In the genomic region with DNA sequence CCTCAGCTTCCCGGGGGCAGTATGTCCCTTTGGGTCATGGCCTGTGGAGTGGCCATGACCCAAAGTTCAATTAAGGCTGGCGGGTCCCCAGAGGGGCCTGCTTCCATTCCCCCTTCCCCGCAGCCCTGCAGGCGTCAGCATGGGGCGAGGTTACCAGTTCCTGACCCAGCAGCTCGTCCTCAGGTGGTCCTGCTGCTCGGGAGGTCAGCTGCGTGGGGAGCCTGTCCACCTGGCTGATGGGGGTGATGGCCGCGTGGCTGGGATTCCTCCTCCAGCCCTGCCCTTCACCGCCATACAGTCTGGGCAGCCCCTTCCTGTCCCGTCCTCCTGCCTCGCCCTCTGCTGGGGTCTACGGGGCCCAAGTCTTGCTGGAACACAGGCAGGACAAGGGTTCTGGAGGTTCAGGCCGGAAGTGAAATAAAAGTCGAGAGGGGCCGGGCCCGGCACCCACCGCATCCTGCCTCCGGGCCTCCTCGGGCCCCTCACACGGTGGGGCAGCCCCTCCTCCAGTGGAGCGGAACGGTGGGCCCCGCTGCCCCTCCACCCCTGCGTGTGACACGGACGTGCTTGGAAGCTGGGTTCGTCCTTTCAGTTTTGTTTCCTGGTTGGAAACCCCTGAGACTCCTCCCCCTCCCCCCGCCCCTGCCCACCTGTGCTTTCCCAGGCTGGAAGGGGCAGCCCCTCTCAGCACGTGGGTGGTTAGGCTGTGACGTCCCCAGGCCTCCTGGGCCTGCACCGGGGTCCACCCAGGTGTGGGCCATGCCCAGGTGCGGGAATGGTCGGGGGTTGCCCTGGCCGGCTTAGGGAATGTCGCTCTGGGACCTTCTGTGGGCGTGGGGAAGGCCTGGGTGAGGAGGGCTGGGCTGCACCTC, we compare ENCODE assay signal across 8 cellular contexts. TPM values are rescaled to one million over a fixed set of nuclear protein-coding genes. Genes with fewer than 3 reads are reported as not detected.
A peak's percentile ranks its signal among the peaks of the same experiment; 100 is the strongest.
DNase-seq lines count a peak whose midpoint lies in the region; ATAC-seq and TF ChIP-seq lines count a peak whose summit lies in the region.

No MANE protein-coding gene starts in this region.

- TF ChIP-seq CTCF in breast epithelium (IDR thresholded peaks at IDR 0.05) = no peak
- no peak for TF ChIP-seq CTCF in mammary epithelial cell (conservative IDR thresholded peaks at IDR 0.05 in 1 of 2, IDR thresholded peaks at IDR 0.05 in 1 of 2; ENCODE audit: extremely low read depth in 1 of 2, insufficient read depth in 1 of 2, low read depth in 1 of 2, low read length in 2 of 2)

- H3K27me3 ChIP-seq in breast epithelium (no peaks in the 10 kb centered on the region), mammary epithelial cell (ENCODE audit: insufficient read depth, low read length) (no peaks in the 10 kb centered on the region)

- WGBS in mammary epithelial cell (ENCODE audit: low coverage, missing lambda C conversion rate) = 54% methylated on average over 26 of the region's 38 CpGs

- peaks cover 26% of the 10 kb centered on the region for H3K79me2 ChIP-seq in mammary epithelial cell (ENCODE audit: insufficient read depth, low read length)

- no peak overlapping the region for H2AFZ ChIP-seq in mammary epithelial cell (ENCODE audit: low read depth, low read length)

- H3K9ac ChIP-seq in mammary epithelial cell (ENCODE audit: insufficient read depth, low read length) = no peak overlapping the region

- H3K36me3 ChIP-seq in breast epithelium = no peaks in the 10 kb centered on the region
- peaks cover 2% of the 10 kb centered on the region for H3K36me3 ChIP-seq in mammary epithelial cell (ENCODE audit: insufficient read depth, low read length)

- intact Hi-C loops in breast epithelium (cut with DNase I; ENCODE audit: low total_unique reads) = no loop called here
- intact Hi-C loops in mammary epithelial cell (cut with micrococcal nuclease) = loop anchor here (10.0 kb wide), 1 partner anchor 367 kb away; a partner anchor contains a TSS
- intact Hi-C loops in activated T-helper 2 cell treated with anti-CD3 and anti-CD28 coated beads, Interferon-gamma antibody, Interleukin-2, Interleukin-4, amounts not matched to agents 10 μg/mL and 5 μg/mL and 100 μg/mL, durations not matched to agents 14 hours and 24 hours and 36 hours (cut with micrococcal nuclease) = loop anchor here (1.0 to 5.0 kb wide), 6 partner anchors 8 to 201 kb away; a partner anchor contains a TSS

- peaks cover 47% of the 10 kb centered on the region for H3K4me1 Mint-ChIP-seq in activated T-helper 2 cell treated with anti-CD3 and anti-CD28 coated beads, Interferon-gamma antibody, Interleukin-2, Interleukin-4, amounts not matched to agents 10 μg/mL and 5 μg/mL and 100 μg/mL, durations not matched to agents 14 hours and 24 hours and 36 hours (ENCODE audit: low read depth)

- no peaks in the 10 kb centered on the region for H3K9me3 Mint-ChIP-seq in activated T-helper 2 cell treated with anti-CD3 and anti-CD28 coated beads, Interferon-gamma antibody, Interleukin-2, Interleukin-4, amounts not matched to agents 10 μg/mL and 5 μg/mL and 100 μg/mL, durations not matched to agents 14 hours and 24 hours and 36 hours

- no peak overlapping the region for H3K4me2 ChIP-seq in mammary epithelial cell (ENCODE audit: insufficient read depth, low read depth, low read length)

- peak; percentile 28 for ATAC-seq in HG03558 (IDR thresholded peaks at IDR 0.05; ENCODE audit: extremely low read depth, unreplicated experiment)

- no peaks in the 10 kb centered on the region for H4K20me1 ChIP-seq in mammary epithelial cell (ENCODE audit: insufficient read depth, low read length)

- DNase-seq in breast epithelium (ENCODE audit: low spot score in 2 of 2) = peak in 1 of 2 donors; percentile 39
- no peak for DNase-seq in mammary epithelial cell
- DNase-seq in activated T-helper 2 cell treated with anti-CD3 and anti-CD28 coated beads, Interferon-gamma antibody, Interleukin-2, Interleukin-4, amounts not matched to agents 10 μg/mL and 5 μg/mL and 100 μg/mL, durations not matched to agents 14 hours and 24 hours and 36 hours (ENCODE audit: low spot score) = peak; percentile 69
- peak; percentile 63 for DNase-seq in kidney tubule cell (ENCODE audit: low spot score)
- DNase-seq in stimulated activated CD8-positive, alpha-beta memory T cell treated with anti-CD3 and anti-CD28 coated beads, Interleukin-15, amount 100 ng/mL, for 4 hours (ENCODE audit: low read depth in 2 of 2) = peak; percentile 67 to 84
- DNase-seq in A172 (ENCODE audit: low spot score) = no peak
- no peak for DNase-seq in dedifferentiated amniotic fluid mesenchymal stem cell (ENCODE audit: extremely low spot score)

- H3K9me3 ChIP-seq in breast epithelium = no peaks in the 10 kb centered on the region
- no peaks in the 10 kb centered on the region for H3K9me3 ChIP-seq in mammary epithelial cell (replicated peaks; ENCODE audit: insufficient read depth, low read length)

- in situ Hi-C loops in mammary epithelial cell (cut with MboI; ENCODE audit: low sequenced_read_pairs in 2 of 2) = no loop called here

- H3K27ac Mint-ChIP-seq in activated T-helper 2 cell treated with anti-CD3 and anti-CD28 coated beads, Interferon-gamma antibody, Interleukin-2, Interleukin-4, amounts not matched to agents 10 μg/mL and 5 μg/mL and 100 μg/mL, durations not matched to agents 14 hours and 24 hours and 36 hours = peak overlapping the region; percentile 90

- no TSS peak for BruUV-seq in mammary epithelial cell (replicated peaks; lab: Mats Ljungman, UMichigan)

- peak overlapping the region; percentile 79 for H3K4me3 Mint-ChIP-seq in activated T-helper 2 cell treated with anti-CD3 and anti-CD28 coated beads, Interferon-gamma antibody, Interleukin-2, Interleukin-4, amounts not matched to agents 10 μg/mL and 5 μg/mL and 100 μg/mL, durations not matched to agents 14 hours and 24 hours and 36 hours (ENCODE audit: low read depth)

- H3K4me1 ChIP-seq in breast epithelium (peaks cover 46 to 48% of the 10 kb centered on the region in 2 donors), mammary epithelial cell (ENCODE audit: insufficient read depth, low read length) (peaks cover 22% of the 10 kb centered on the region)

- H3K27ac ChIP-seq in breast epithelium (peak overlapping the region; percentile 86 to 90), mammary epithelial cell (ENCODE audit: insufficient read depth, low read depth, low read length) (no peak overlapping the region)

- CTCF ChIA-PET in mammary epithelial cell (lab: Charles Lee; ENCODE audit: low non-redundant PET) = no interaction called here

- no peak for TF ChIP-seq POLR2A in breast epithelium (IDR thresholded peaks at IDR 0.05)

- H3K4me3 ChIP-seq in breast epithelium = peak overlapping the region; percentile 22 to 70 (median 50)
- no peak overlapping the region for H3K4me3 ChIP-seq in mammary epithelial cell (replicated peaks in 1 of 3; ENCODE audit: insufficient read depth in 1 of 3, low read depth in 2 of 3, low read length in 3 of 3)

- dilution Hi-C loops in mammary epithelial cell (cut with HindIII; ENCODE audit: low sequenced_read_pairs) = no loop called here

- peaks cover 40% of the 10 kb centered on the region for H3K36me3 Mint-ChIP-seq in activated T-helper 2 cell treated with anti-CD3 and anti-CD28 coated beads, Interferon-gamma antibody, Interleukin-2, Interleukin-4, amounts not matched to agents 10 μg/mL and 5 μg/mL and 100 μg/mL, durations not matched to agents 14 hours and 24 hours and 36 hours (ENCODE audit: low read depth)

- H3K27me3 Mint-ChIP-seq in activated T-helper 2 cell treated with anti-CD3 and anti-CD28 coated beads, Interferon-gamma antibody, Interleukin-2, Interleukin-4, amounts not matched to agents 10 μg/mL and 5 μg/mL and 100 μg/mL, durations not matched to agents 14 hours and 24 hours and 36 hours (ENCODE audit: low read depth) = no peaks in the 10 kb centered on the region

RNA-seq across cellular contexts. Expression of a gene that starts 6.8 kb away (rescaled TPM):
- total RNA-seq in breast epithelium (10 to 100 TPM; 11.1 to 15.1 (median 13.0) TPM), mammary epithelial cell (10 to 100 TPM in 1 of 2 donors, 1 to 10 TPM in 1; 5.7 to 54.7 TPM)
- 15.3 TPM for polyA plus RNA-seq in mammary epithelial cell
- 9.2 TPM for polyA minus RNA-seq in mammary epithelial cell
- total RNA-seq in activated T-helper 2 cell treated with anti-CD3 and anti-CD28 coated beads, Interferon-gamma antibody, Interleukin-2, Interleukin-4, amounts not matched to agents 10 μg/mL and 5 μg/mL and 100 μg/mL, durations not matched to agents 14 hours and 24 hours and 36 hours = 204 and 212 TPM in 2 replicates
- 2.7 and 6.5 TPM in 2 replicates for total RNA-seq in A172 (2014; rRNA removed; shearing (Covaris generic))

RNA-seq across cellular contexts. Expression of a gene that starts 31.6 kb away (rescaled TPM):
- total RNA-seq in breast epithelium (1 to 10 TPM; 3.1 to 7.8 (median 4.3) TPM), mammary epithelial cell (not detected)
- 0.07 TPM for polyA plus RNA-seq in mammary epithelial cell
- polyA minus RNA-seq in mammary epithelial cell = not detected
- 34.3 and 34.9 TPM in 2 replicates for total RNA-seq in activated T-helper 2 cell treated with anti-CD3 and anti-CD28 coated beads, Interferon-gamma antibody, Interleukin-2, Interleukin-4, amounts not matched to agents 10 μg/mL and 5 μg/mL and 100 μg/mL, durations not matched to agents 14 hours and 24 hours and 36 hours
- 7.0 and 8.3 TPM in 2 replicates for total RNA-seq in A172 (2014; rRNA removed; shearing (Covaris generic))

RNA-seq across cellular contexts. Expression of a gene that starts 36.2 kb away (rescaled TPM):
- 1 to 10 TPM; 3.0 to 4.3 (median 3.8) TPM for total RNA-seq in breast epithelium
- 1 to 10 TPM; 3.7 to 3.9 TPM for total RNA-seq in mammary epithelial cell
- polyA plus RNA-seq in mammary epithelial cell = 1.3 TPM
- 1.3 TPM for polyA minus RNA-seq in mammary epithelial cell
- 1.7 and 2.1 TPM in 2 replicates for total RNA-seq in activated T-helper 2 cell treated with anti-CD3 and anti-CD28 coated beads, Interferon-gamma antibody, Interleukin-2, Interleukin-4, amounts not matched to agents 10 μg/mL and 5 μg/mL and 100 μg/mL, durations not matched to agents 14 hours and 24 hours and 36 hours
- 2.1 and 2.8 TPM in 2 replicates for total RNA-seq in A172 (2014; rRNA removed; shearing (Covaris generic))

Comparison
In these comparisons a context has a peak if more than half of its experiments do, and no peak if none do; other contexts are left out.
1. H3K4me3 ChIP-seq: peak in breast epithelium (3 of 3); none in mammary epithelial cell (0 of 3).
2. DNase-seq: peak in activated T-helper 2 cell treated with anti-CD3 and anti-CD28 coated beads, Interferon-gamma antibody, Interleukin-2, Interleukin-4, amounts not matched to agents 10 μg/mL and 5 μg/mL and 100 μg/mL, durations not matched to agents 14 hours and 24 hours and 36 hours (single experiment), kidney tubule cell (single experiment) and stimulated activated CD8-positive, alpha-beta memory T cell treated with anti-CD3 and anti-CD28 coated beads, Interleukin-15, amount 100 ng/mL, for 4 hours (2 of 2); none in mammary epithelial cell (single experiment), A172 (single experiment) and dedifferentiated amniotic fluid mesenchymal stem cell (single experiment).